ENCODE assay signal across 8 cellular contexts in genomic region chr17:66715745-66716156, GRCh38.
DNase-seq lines count a peak whose midpoint lies in the region; ATAC-seq lines count a peak whose summit lies in the region.

No MANE protein-coding gene starts in this region.

- WGBS in right cardiac atrium: 29% methylated on average over 3 of the region's 3 CpGs

- no peaks in the 10 kb centered on the region for H3K27me3 ChIP-seq in right cardiac atrium (ENCODE audit: control insufficient read depth, insufficient read depth)

- H3K4me1 ChIP-seq in right cardiac atrium (ENCODE audit: control insufficient read depth, insufficient read depth, low read length): no peaks in the 10 kb centered on the region

- peak; percentile 44 for DNase-seq in EL
- DNase-seq in NCI-H460 (ENCODE audit: extremely low read depth, low read depth): peak; percentile 80
- DNase-seq in amniotic epithelial cell (ENCODE audit: low read depth): peak; percentile 71
- DNase-seq in right cardiac atrium: no peak
- DNase-seq in sciatic nerve (ENCODE audit: low spot score): no peak

- ATAC-seq in HG03342 (IDR thresholded peaks at IDR 0.05; ENCODE audit: unreplicated experiment) (peak; percentile 30), right cardiac atrium (peak; percentile 46 to 53), sciatic nerve (peak; percentile 33), HG03571 (IDR thresholded peaks at IDR 0.05; ENCODE audit: unreplicated experiment) (no peak), HG02763 (IDR thresholded peaks at IDR 0.05; ENCODE audit: unreplicated experiment) (no peak)

- H3K9me3 ChIP-seq in right cardiac atrium (ENCODE audit: control insufficient read depth, low read length): no peaks in the 10 kb centered on the region

- H3K27ac ChIP-seq in right cardiac atrium (ENCODE audit: low read length): no peak overlapping the region

- intact Hi-C loops in right cardiac atrium (cut with DNase I) (loop anchor here in 1 of 4 donors (10.0 kb wide), 1 partner anchor 579 kb away; no protein-coding TSS in a partner anchor), sciatic nerve (cut with DNase I) (loop anchor here (10.0 kb wide), 1 partner anchor 189 kb away; no protein-coding TSS in a partner anchor)

- no peak overlapping the region for H3K4me3 ChIP-seq in right cardiac atrium (ENCODE audit: low read length)

Comparison
In these comparisons a context has a peak if more than half of its experiments do, and no peak if none do; other contexts are left out.
1. DNase-seq: peak in EL (single experiment), NCI-H460 (single experiment) and amniotic epithelial cell (single experiment); none in right cardiac atrium (0 of 3) and sciatic nerve (single experiment).
2. ATAC-seq: peak in HG03342 (single experiment), right cardiac atrium (2 of 2) and sciatic nerve (single experiment); none in HG03571 (single experiment) and HG02763 (single experiment).